ENCODE assay signal across 18 cellular contexts in the genomic region with DNA sequence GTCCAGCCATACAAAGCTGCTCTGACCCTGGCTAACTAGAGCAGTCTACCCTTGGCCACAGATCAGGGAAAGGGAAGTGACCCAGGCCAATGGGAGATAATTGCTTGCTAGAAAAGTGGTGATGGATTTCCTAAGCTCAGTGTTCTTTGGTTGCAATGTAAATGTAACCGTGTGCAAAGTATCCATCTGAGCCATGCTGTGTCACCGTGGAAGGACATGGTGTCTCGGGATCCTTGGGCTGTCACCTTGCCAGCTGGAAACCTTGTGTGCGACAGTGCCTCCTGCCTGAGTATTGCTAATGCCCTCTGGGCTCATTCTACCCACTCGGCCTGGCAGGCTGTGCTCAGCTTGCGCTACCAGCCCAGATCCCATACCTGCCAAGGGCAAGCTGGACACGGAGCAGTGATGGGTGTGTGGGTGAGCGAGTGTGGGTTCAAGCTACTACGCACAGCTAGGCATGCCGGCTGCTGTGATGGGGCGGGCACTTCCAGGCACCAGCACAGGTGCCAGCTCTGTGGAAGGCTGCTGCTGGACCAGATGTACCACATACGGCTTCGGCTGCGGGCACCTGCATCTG.
"Had no signal": no experiment of that assay in that cellular context is flagged by ENCODE, and none has a peak within 500 bp of the region (broad histone marks: within the 10 kb centered on the region; RNA-seq: fewer than 3 reads in every experiment).

No MANE protein-coding gene starts in this region.

- H3K27ac ChIP-seq: brain microvascular endothelial cell, coronary artery, lower lobe of right lung, neutrophil, pancreas, spleen, thyroid gland had no signal

- H3K4me1 ChIP-seq: lower lobe of right lung, spleen had no signal

- DNase-seq: activated CD4-positive, alpha-beta T cell treated with anti-CD3 and anti-CD28 coated beads for 48 hours; activated CD4-positive, CD25-positive, alpha-beta regulatory T cell; activated CD8-positive, alpha-beta T cell treated with anti-CD3 and anti-CD28 coated beads for 36 hours; activated naive CD4-positive, alpha-beta T cell treated with anti-CD3 and anti-CD28 coated beads, Interleukin-2, amount 10 ng/mL, durations not matched to agents 7 days and 5 days; activated naive CD8-positive, alpha-beta T cell treated with anti-CD3 and anti-CD28 coated beads, Interleukin-2, amount 50 U/mL, for 24 hours; activated T-cell treated with anti-CD3 and anti-CD28 coated beads, Interleukin-2, amount 50 U/mL, for 4 hours; aorta; brain microvascular endothelial cell; immature natural killer cell; lower lobe of right lung; natural killer cell; spleen; stimulated activated CD4-positive, alpha-beta T cell treated with anti-CD3 and anti-CD28 coated beads, Interleukin-4, amount 100 ng/mL, for 4 hours; stimulated activated naive B cell treated with anti-CD40 and anti-IgM and Interleukin-4, amounts not matched to agents 10 μg/mL and 1 μg/mL and 100 μg/mL, for 72 hours; thyroid gland had no signal

- H3K9me3 ChIP-seq: lower lobe of right lung, neutrophil, pancreas, spleen, thyroid gland had no signal

- H3K4me1 Mint-ChIP-seq: activated naive CD4-positive, alpha-beta T cell treated with anti-CD3 and anti-CD28 coated beads, Interleukin-2, amount 10 ng/mL, durations not matched to agents 7 days and 5 days; activated naive CD8-positive, alpha-beta T cell treated with anti-CD3 and anti-CD28 coated beads, Interleukin-2, amount 50 U/mL, for 24 hours; immature natural killer cell; natural killer cell; stimulated activated naive B cell treated with anti-CD40 and anti-IgM and Interleukin-4, amounts not matched to agents 10 μg/mL and 1 μg/mL and 100 μg/mL, for 72 hours had no signal

- H3K27me3 Mint-ChIP-seq: activated naive CD4-positive, alpha-beta T cell treated with anti-CD3 and anti-CD28 coated beads, Interleukin-2, amount 10 ng/mL, durations not matched to agents 7 days and 5 days; activated naive CD8-positive, alpha-beta T cell treated with anti-CD3 and anti-CD28 coated beads, Interleukin-2, amount 50 U/mL, for 24 hours; stimulated activated naive B cell treated with anti-CD40 and anti-IgM and Interleukin-4, amounts not matched to agents 10 μg/mL and 1 μg/mL and 100 μg/mL, for 72 hours had no signal

- H3K4me3 Mint-ChIP-seq: activated CD8-positive, alpha-beta T cell treated with anti-CD3 and anti-CD28 coated beads for 36 hours; activated naive CD4-positive, alpha-beta T cell treated with anti-CD3 and anti-CD28 coated beads, Interleukin-2, amount 10 ng/mL, durations not matched to agents 7 days and 5 days; activated naive CD8-positive, alpha-beta T cell treated with anti-CD3 and anti-CD28 coated beads, Interleukin-2, amount 50 U/mL, for 24 hours; activated T-cell treated with anti-CD3 and anti-CD28 coated beads, Interleukin-2, amount 50 U/mL, for 4 hours; immature natural killer cell; natural killer cell; stimulated activated naive B cell treated with anti-CD40 and anti-IgM and Interleukin-4, amounts not matched to agents 10 μg/mL and 1 μg/mL and 100 μg/mL, for 72 hours had no signal

- H3K27ac Mint-ChIP-seq: activated CD8-positive, alpha-beta T cell treated with anti-CD3 and anti-CD28 coated beads for 36 hours; activated naive CD4-positive, alpha-beta T cell treated with anti-CD3 and anti-CD28 coated beads, Interleukin-2, amount 10 ng/mL, durations not matched to agents 7 days and 5 days; activated naive CD8-positive, alpha-beta T cell treated with anti-CD3 and anti-CD28 coated beads, Interleukin-2, amount 50 U/mL, for 24 hours; immature natural killer cell; natural killer cell; stimulated activated naive B cell treated with anti-CD40 and anti-IgM and Interleukin-4, amounts not matched to agents 10 μg/mL and 1 μg/mL and 100 μg/mL, for 72 hours had no signal

- ATAC-seq: activated CD8-positive, alpha-beta T cell treated with anti-CD3 and anti-CD28 coated beads for 36 hours; activated naive CD8-positive, alpha-beta T cell treated with anti-CD3 and anti-CD28 coated beads, Interleukin-2, amount 50 U/mL, for 24 hours; activated T-cell treated with anti-CD3 and anti-CD28 coated beads, Interleukin-2, amount 50 U/mL, for 4 hours; lower lobe of right lung; natural killer cell; pancreas; stimulated activated naive B cell treated with anti-CD40 and anti-IgM and Interleukin-4, amounts not matched to agents 10 μg/mL and 1 μg/mL and 100 μg/mL, for 72 hours had no signal

- H3K36me3 ChIP-seq: brain microvascular endothelial cell, lower lobe of right lung, neutrophil, pancreas, spleen, thyroid gland had no signal

- H3K36me3 Mint-ChIP-seq: activated naive CD4-positive, alpha-beta T cell treated with anti-CD3 and anti-CD28 coated beads, Interleukin-2, amount 10 ng/mL, durations not matched to agents 7 days and 5 days; immature natural killer cell; natural killer cell; stimulated activated naive B cell treated with anti-CD40 and anti-IgM and Interleukin-4, amounts not matched to agents 10 μg/mL and 1 μg/mL and 100 μg/mL, for 72 hours had no signal

- H3K4me3 ChIP-seq: coronary artery, lower lobe of right lung, pancreas, spleen, thyroid gland had no signal

- H3K27me3 ChIP-seq: brain microvascular endothelial cell, neutrophil, pancreas, spleen, thyroid gland had no signal

- H3K9me3 Mint-ChIP-seq: activated CD8-positive, alpha-beta T cell treated with anti-CD3 and anti-CD28 coated beads for 36 hours; activated naive CD4-positive, alpha-beta T cell treated with anti-CD3 and anti-CD28 coated beads, Interleukin-2, amount 10 ng/mL, durations not matched to agents 7 days and 5 days; activated naive CD8-positive, alpha-beta T cell treated with anti-CD3 and anti-CD28 coated beads, Interleukin-2, amount 50 U/mL, for 24 hours; activated T-cell treated with anti-CD3 and anti-CD28 coated beads, Interleukin-2, amount 50 U/mL, for 4 hours; immature natural killer cell; natural killer cell; stimulated activated naive B cell treated with anti-CD40 and anti-IgM and Interleukin-4, amounts not matched to agents 10 μg/mL and 1 μg/mL and 100 μg/mL, for 72 hours had no signal
